Comparison of ENCODE assay signal across 12 cellular contexts in genomic region chr20:3788685-3789155, GRCh38. TPM values are rescaled to one million over a fixed set of nuclear protein-coding genes. Genes with fewer than 3 reads are reported as not detected.
A peak's percentile ranks its signal among the peaks of the same experiment; 100 is the strongest.
DNase-seq lines count a peak whose midpoint lies in the region; ATAC-seq and TF ChIP-seq lines count a peak whose summit lies in the region.
"Had no signal": no experiment of that assay in that cellular context is flagged by ENCODE, and none has a peak within 500 bp of the region (broad histone marks: within the 10 kb centered on the region; RNA-seq: fewer than 3 reads in every experiment).

No MANE protein-coding gene starts in this region.

- H3K4me1 ChIP-seq in GM23338 (ENCODE audit: insufficient read depth), result no peaks in the 10 kb centered on the region; the same call in 1 of the 2 replicates

- peak overlapping the region; percentile 23; the same call in 1 of the 2 replicates for H2AFZ ChIP-seq in GM23338

- CTCF ChIA-PET in WTC11 (lab: Charles Lee), result interaction anchor here (6.0 to 7.0 kb wide), 2 partner anchors 20 to 30 kb away, joined by 36 to 92 read pairs; partner anchors contain the start of genes ADISSP and AP5S1

- no peak overlapping the region for H3K27ac ChIP-seq in GM23338 (ENCODE audit: low read depth)
- H3K27ac ChIP-seq: neutrophil had no signal

- H3K4me3 Mint-ChIP-seq in T-helper 1 cell treated with Interleukin-12 subunit alpha and Interleukin-12 subunit beta and Interleukin-4 antibody, amounts not matched to agents 30 μg/mL and 1 μg/mL, for 36 hours, result peak overlapping the region; percentile 66
- H3K4me3 Mint-ChIP-seq in GM23338 (no peak overlapping the region), WTC11 (no peak overlapping the region), natural killer cell (peak overlapping the region; percentile 29)

- 0 out of 2 replicates have a peak, but pooled peaks cover 2% of the 10 kb centered on the region for H3F3A ChIP-seq in GM23338 (replicated peaks; ENCODE audit: low read depth)

- H3K9me2 ChIP-seq in GM23338 (ENCODE audit: insufficient read depth), result no peaks in the 10 kb centered on the region

- peaks cover 12% of the 10 kb centered on the region for H4K20me1 ChIP-seq in GM23338 (replicated peaks; ENCODE audit: insufficient read depth)

- H3K27me3 Mint-ChIP-seq in T-helper 1 cell treated with Interleukin-12 subunit alpha and Interleukin-12 subunit beta and Interleukin-4 antibody, amounts not matched to agents 30 μg/mL and 1 μg/mL, for 36 hours (ENCODE audit: low read depth), result no peaks in the 10 kb centered on the region
- H3K27me3 Mint-ChIP-seq in GM23338 (ENCODE audit: insufficient read depth, low read depth, poor library complexity) (peaks cover 12% of the 10 kb centered on the region), WTC11 (ENCODE audit: low read depth) (peaks cover 27% of the 10 kb centered on the region), natural killer cell (ENCODE audit: low read depth in 2 of 2) (no peaks in the 10 kb centered on the region)

- TF ChIP-seq CTCF in GM23338 (conservative IDR thresholded peaks at IDR 0.05; ENCODE audit: low read depth in 2 of 2) (no peak), WTC11 (IDR thresholded peaks at IDR 0.05) (no peak), natural killer cell (IDR thresholded peaks at IDR 0.05) (no peak), GM10266 (IDR thresholded peaks at IDR 0.05; ENCODE audit: control insufficient read depth, insufficient read depth, low read depth, missing control alignments) (no peak)

- DNase-seq in T-helper 1 cell, result no peak
- no peak for DNase-seq in GM23338 (ENCODE audit: low spot score)
- DNase-seq in WTC11 (ENCODE audit: low spot score), result no peak
- no peak for DNase-seq in natural killer cell
- DNase-seq in GM10266 (ENCODE audit: extremely low spot score), result no peak
- DNase-seq in DMS53 (lab: John Stamatoyannopoulos, UW), result no peak
- DNase-seq: central memory CD4-positive, alpha-beta T cell; islet precursor cell; stimulated activated naive CD4-positive, alpha-beta T cell had no signal

- peak overlapping the region; percentile 23 for H3K27ac Mint-ChIP-seq in T-helper 1 cell treated with Interleukin-12 subunit alpha and Interleukin-12 subunit beta and Interleukin-4 antibody, amounts not matched to agents 30 μg/mL and 1 μg/mL, for 36 hours
- no peak overlapping the region for H3K27ac Mint-ChIP-seq in GM23338
- H3K27ac Mint-ChIP-seq in WTC11, result no peak overlapping the region
- H3K27ac Mint-ChIP-seq in natural killer cell, result peak overlapping the region; percentile 4 to 43

- no peaks in the 10 kb centered on the region for H3K36me3 ChIP-seq in GM23338 (ENCODE audit: insufficient read depth)
- H3K36me3 ChIP-seq: neutrophil had no signal

- POLR2A ChIA-PET in WTC11 (lab: Charles Lee), result no interaction called here

- ATAC-seq in GM23338 (no peak), WTC11 (no peak), natural killer cell (no peak), GM18868 (IDR thresholded peaks at IDR 0.05; ENCODE audit: unreplicated experiment) (no peak)

- H3K4me1 Mint-ChIP-seq in T-helper 1 cell treated with Interleukin-12 subunit alpha and Interleukin-12 subunit beta and Interleukin-4 antibody, amounts not matched to agents 30 μg/mL and 1 μg/mL, for 36 hours (ENCODE audit: low read depth), result peaks cover 24% of the 10 kb centered on the region
- H3K4me1 Mint-ChIP-seq in GM23338, result peaks cover 8% of the 10 kb centered on the region
- peaks cover 9% of the 10 kb centered on the region for H3K4me1 Mint-ChIP-seq in WTC11
- H3K4me1 Mint-ChIP-seq in natural killer cell, result peaks cover 15 to 35% of the 10 kb centered on the region in 2 donors

- no peaks in the 10 kb centered on the region; the same call in 1 of the 2 replicates for H3K79me2 ChIP-seq in GM23338 (replicated peaks; ENCODE audit: insufficient read depth)

- no peak overlapping the region for H3K4me3 ChIP-seq in GM23338

- intact Hi-C loops in natural killer cell (cut with micrococcal nuclease), result loop anchor here (10.0 kb wide), 1 partner anchor 296 kb away; no protein-coding TSS in a partner anchor

- H3K36me3 Mint-ChIP-seq in T-helper 1 cell treated with Interleukin-12 subunit alpha and Interleukin-12 subunit beta and Interleukin-4 antibody, amounts not matched to agents 30 μg/mL and 1 μg/mL, for 36 hours (ENCODE audit: low read depth), result peaks cover 8% of the 10 kb centered on the region
- peaks cover 6% of the 10 kb centered on the region for H3K36me3 Mint-ChIP-seq in GM23338 (ENCODE audit: low read depth)
- peaks cover 4% of the 10 kb centered on the region; the same call in 1 of the 2 replicates for H3K36me3 Mint-ChIP-seq in WTC11
- H3K36me3 Mint-ChIP-seq in natural killer cell, result no peaks in the 10 kb centered on the region

- no peak overlapping the region for H3K4me2 ChIP-seq in GM23338

- no peaks in the 10 kb centered on the region for H3K9me3 Mint-ChIP-seq in T-helper 1 cell treated with Interleukin-12 subunit alpha and Interleukin-12 subunit beta and Interleukin-4 antibody, amounts not matched to agents 30 μg/mL and 1 μg/mL, for 36 hours
- H3K9me3 Mint-ChIP-seq in GM23338 (no peaks in the 10 kb centered on the region), WTC11 (no peaks in the 10 kb centered on the region), natural killer cell (no peaks in the 10 kb centered on the region)

- peaks cover 30% of the 10 kb centered on the region for H3K27me3 ChIP-seq in GM23338 (ENCODE audit: insufficient read depth)
- H3K27me3 ChIP-seq: neutrophil had no signal

TF ChIP-seq in GM23338, 12 proteins besides CTCF, POLR2A, EP300 and RAD21 (continues in another document):
- no peak for TF ChIP-seq POLR2AphosphoS5 (IDR thresholded peaks at IDR 0.05; ENCODE audit: low read depth)
- TF ChIP-seq STAT1 (IDR thresholded peaks at IDR 0.05; ENCODE audit: unreplicated experiment), result no peak
- TF ChIP-seq JUNB (IDR thresholded peaks at IDR 0.05; ENCODE audit: unreplicated experiment), result no peak

TF ChIP-seq in WTC11, 78 proteins besides CTCF, POLR2A, EP300 and RAD21:
- no peak for TF ChIP-seq ZNF263 (CRISPR knock-in tag; IDR thresholded peaks at IDR 0.05; ENCODE audit: low read depth)
- TF ChIP-seq, protein P1, sequence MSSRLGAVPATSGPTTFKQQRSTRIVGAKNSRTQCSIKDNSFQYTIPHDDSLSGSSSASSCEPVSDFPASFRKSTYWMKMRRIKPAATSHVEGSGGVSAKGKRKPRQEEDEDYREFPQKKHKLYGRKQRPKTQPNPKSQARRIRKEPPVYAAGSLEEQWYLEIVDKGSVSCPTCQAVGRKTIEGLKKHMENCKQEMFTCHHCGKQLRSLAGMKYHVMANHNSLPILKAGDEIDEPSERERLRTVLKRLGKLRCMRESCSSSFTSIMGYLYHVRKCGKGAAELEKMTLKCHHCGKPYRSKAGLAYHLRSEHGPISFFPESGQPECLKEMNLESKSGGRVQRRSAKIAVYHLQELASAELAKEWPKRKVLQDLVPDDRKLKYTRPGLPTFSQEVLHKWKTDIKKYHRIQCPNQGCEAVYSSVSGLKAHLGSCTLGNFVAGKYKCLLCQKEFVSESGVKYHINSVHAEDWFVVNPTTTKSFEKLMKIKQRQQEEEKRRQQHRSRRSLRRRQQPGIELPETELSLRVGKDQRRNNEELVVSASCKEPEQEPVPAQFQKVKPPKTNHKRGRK (CRISPR knock-in tag; IDR thresholded peaks at IDR 0.05; ENCODE audit: borderline replicate concordance), result peak; percentile 87; the same call in 1 of the 2 replicates

RNA-seq across cellular contexts. Expression of gene CENPB, which starts 2.2 kb away (rescaled TPM):
- 44.3 and 52.1 TPM in 2 replicates for total RNA-seq in GM23338 (2014; rRNA removed; shearing (Covaris generic))
- 9.5 and 10.8 TPM in 2 replicates for polyA plus RNA-seq in GM23338 (2016; fragmentation: Nextera tagmentation; extraction: Ambion mirVana)
- total RNA-seq in WTC11 (2021), result 55.3 to 58.7 TPM (median 57.6 TPM) in 3 replicates
- 10 to 100 TPM; 46.7 to 62.6 (median 55.4) TPM for total RNA-seq in natural killer cell

RNA-seq across cellular contexts. Expression of gene CDC25B, which starts 7.4 kb away (rescaled TPM):
- total RNA-seq in GM23338 (2014; rRNA removed; shearing (Covaris generic)), result 19.9 and 33.0 TPM in 2 replicates
- polyA plus RNA-seq in GM23338 (2016; fragmentation: Nextera tagmentation; extraction: Ambion mirVana), result 9.8 and 10.5 TPM in 2 replicates
- total RNA-seq in WTC11 (2021), result 35.2 to 37.5 TPM (median 37.4 TPM) in 3 replicates
- total RNA-seq in natural killer cell, result 100 to 1,000 TPM; 123 to 147 (median 143) TPM

RNA-seq across cellular contexts. Expression of gene SPEF1, which starts 7.5 kb away (rescaled TPM):
- total RNA-seq in GM23338 (2014; rRNA removed; shearing (Covaris generic)), result 0.69 and 1.3 TPM in 2 replicates
- polyA plus RNA-seq in GM23338 (2016; fragmentation: Nextera tagmentation; extraction: Ambion mirVana), result 0.68 and 0.85 TPM in 2 replicates
- total RNA-seq in WTC11 (2021) (0.41 to 0.72 TPM (median 0.64 TPM) in 3 replicates), natural killer cell (under 1 TPM in 1 of 3 donors, not detected in 2; 0.23 TPM)

RNA-seq across cellular contexts. Expression of gene ADISSP, which starts 21.2 kb away (rescaled TPM):
- 79.0 and 86.6 TPM in 2 replicates for total RNA-seq in GM23338 (2014; rRNA removed; shearing (Covaris generic))
- polyA plus RNA-seq in GM23338 (2016; fragmentation: Nextera tagmentation; extraction: Ambion mirVana), result 126 and 131 TPM in 2 replicates
- 109 to 129 TPM (median 113 TPM) in 3 replicates for total RNA-seq in WTC11 (2021)
- total RNA-seq in natural killer cell, result 10 to 100 TPM; 10.1 to 13.5 (median 12.3) TPM

RNA-seq across cellular contexts. Expression of gene AP5S1, which starts 31.6 kb away (rescaled TPM):
- 1.2 and 1.8 TPM in 2 replicates for total RNA-seq in GM23338 (2014; rRNA removed; shearing (Covaris generic))
- 1.8 and 2.8 TPM in 2 replicates for polyA plus RNA-seq in GM23338 (2016; fragmentation: Nextera tagmentation; extraction: Ambion mirVana)
- total RNA-seq in WTC11 (2021) (2.8 to 4.1 TPM (median 3.1 TPM) in 3 replicates), natural killer cell (10 to 100 TPM in 2 of 3 donors, 1 to 10 TPM in 1; 7.9 to 12.3 (median 12.1) TPM)

Comparison
In these comparisons a context has a peak if more than half of its experiments do, and no peak if none do; other contexts are left out.
1. H3K27ac Mint-ChIP-seq: peak in T-helper 1 cell treated with Interleukin-12 subunit alpha and Interleukin-12 subunit beta and Interleukin-4 antibody, amounts not matched to agents 30 μg/mL and 1 μg/mL, for 36 hours (single experiment) and natural killer cell (2 of 2); none in GM23338 (single experiment) and WTC11 (single experiment).
2. H3K4me3 Mint-ChIP-seq: peak in T-helper 1 cell treated with Interleukin-12 subunit alpha and Interleukin-12 subunit beta and Interleukin-4 antibody, amounts not matched to agents 30 μg/mL and 1 μg/mL, for 36 hours (single experiment) and natural killer cell (single experiment); none in GM23338 (single experiment) and WTC11 (single experiment).